8 cellular contexts compared by ENCODE assay signal in genomic region chr7:4700577-4701235, GRCh38. TPM values are rescaled to one million over a fixed set of nuclear protein-coding genes. Genes with fewer than 3 reads are reported as not detected.
DNase-seq lines count a peak whose midpoint lies in the region; ATAC-seq and TF ChIP-seq lines count a peak whose summit lies in the region.
"Had no signal": no experiment of that assay in that cellular context is flagged by ENCODE, and none has a peak within 500 bp of the region (broad histone marks: within the 10 kb centered on the region; RNA-seq: fewer than 3 reads in every experiment).

No MANE protein-coding gene starts in this region.

- no peak for ATAC-seq in GM19467 (IDR thresholded peaks at IDR 0.05; ENCODE audit: unreplicated experiment)

- DNase-seq in ELR (ENCODE audit: low read depth) (peak; percentile 84), fibroblast of pulmonary artery (ENCODE audit: low read depth) (peak; percentile 99), pulmonary artery endothelial cell (ENCODE audit: low read depth, low spot score) (peak; percentile 96), NAMALWA (ENCODE audit: low spot score) (no peak), NCI-H187 (lab: John Stamatoyannopoulos, UW) (no peak)
- DNase-seq: activated naive CD4-positive, alpha-beta T cell treated with anti-CD3 and anti-CD28 coated beads, Interleukin-2, amount 10 ng/mL, durations not matched to agents 7 days and 5 days had no signal

- no peak overlapping the region for H3K4me3 ChIP-seq in fibroblast of pulmonary artery (replicated peaks; ENCODE audit: low read depth, low read length)

- TF ChIP-seq CTCF in fibroblast of pulmonary artery (IDR thresholded peaks at IDR 0.05; ENCODE audit: low read length, missing control alignments) = peak; percentile 22

TF ChIP-seq in PFSK-1, 5 proteins besides CTCF, POLR2A, EP300 and RAD21:
- 0 out of 4 replicates have a peak, but pooled peaks of 1 of the 2 experiments have one; percentile 30 for TF ChIP-seq REST (IDR thresholded peaks at IDR 0.05; ENCODE audit: insufficient read depth in 1 of 2, low read depth in 2 of 2, low read length in 2 of 2)
- TF ChIP-seq FOXP2 (optimal IDR thresholded peaks at IDR 0.05; ENCODE audit: borderline replicate concordance, extremely low read depth, extremely low read length, insufficient read depth) = peak; percentile 55
- peak; percentile 50; the same call in 1 of the 2 replicates for TF ChIP-seq SIN3A (IDR thresholded peaks at IDR 0.05; ENCODE audit: borderline replicate concordance, insufficient read depth, low read length)
- peak; percentile 57; the same call in 1 of the 2 replicates for TF ChIP-seq TAF1 (IDR thresholded peaks at IDR 0.05; ENCODE audit: borderline replicate concordance, insufficient read depth, low read length)
- no peak for TF ChIP-seq POLR2AphosphoS5 (IDR thresholded peaks at IDR 0.05; ENCODE audit: low read depth, low read length)

RNA-seq across cellular contexts. Expression of gene FOXK1, which starts 18.6 kb away (rescaled TPM):
- polyA plus RNA-seq in PFSK-1 (2012; ENCODE audit: insufficient read length, low read depth) = 21.3 TPM
- total RNA-seq in pulmonary artery endothelial cell = 24.9 and 33.3 TPM in 2 replicates

Comparison
In these comparisons a context has a peak if more than half of its experiments do, and no peak if none do; other contexts are left out.
1. DNase-seq: peak in ELR (single experiment), fibroblast of pulmonary artery (single experiment) and pulmonary artery endothelial cell (single experiment); none in NAMALWA (single experiment) and NCI-H187 (0 of 2).